Comparison of ENCODE assay signal across 8 cellular contexts in genomic region chr3:52197842-52198625, GRCh38. TPM values are rescaled to one million over a fixed set of nuclear protein-coding genes. Genes with fewer than 3 reads are reported as not detected.
DNase-seq lines count a peak whose midpoint lies in the region; ATAC-seq and TF ChIP-seq lines count a peak whose summit lies in the region.

Gene ALAS1, plus strand, starts transcription at chr3:52198160. Its CDS starts 1,082 bp downstream, at chr3:52199242.

- H3K4me3 ChIP-seq in BLaER1 (peak within 1 kb of the TSS; percentile 98), coronary artery (peak within 1 kb of the TSS; percentile 93)

- H3K9me3 Mint-ChIP-seq in activated CD4-positive, alpha-beta T cell treated with anti-CD3 and anti-CD28 coated beads, Interleukin-2, amount 10 ng/mL, durations not matched to agents 24 days and 14 days: no peaks in the 10 kb centered on the region

- H3K9me3 ChIP-seq in BLaER1: no peaks in the 10 kb centered on the region

- DNase-seq in GM19238 (ENCODE audit: insufficient read length, low spot score) (peak; percentile 97), NCI-H526 treated with DMSO at 0.1 percent for 48 hours (lab: John Stamatoyannopoulos, UW) (peak; percentile 68), coronary artery (ENCODE audit: low spot score) (peak; percentile 91), left kidney (ENCODE audit: low read depth, low spot score) (peak; percentile 98)
- DNase-seq in activated CD4-positive, alpha-beta T cell treated with anti-CD3 and anti-CD28 coated beads, Interleukin-2, amount 10 ng/mL, durations not matched to agents 24 days and 14 days: peak; percentile 99
- peak; percentile 95 to 97 for DNase-seq in stimulated activated CD4-positive, alpha-beta T cell treated with anti-CD3 and anti-CD28 coated beads, Interleukin-2, amount 100 ng/mL, for 24 hours

- H3K27ac ChIP-seq in BLaER1 (peak within 1 kb of the TSS; percentile 87), coronary artery (peak within 1 kb of the TSS; percentile 80 to 88)

- peak within 1 kb of the TSS; percentile 93 for H3K9ac ChIP-seq in BLaER1

- H3K4me3 Mint-ChIP-seq in activated CD4-positive, alpha-beta T cell treated with anti-CD3 and anti-CD28 coated beads, Interleukin-2, amount 10 ng/mL, durations not matched to agents 24 days and 14 days: peak within 1 kb of the TSS; percentile 100

- TF ChIP-seq CTCF in coronary artery (IDR thresholded peaks at IDR 0.05): no peak

- peaks cover 12% of the 10 kb centered on the region; the same call in 1 of the 2 replicates for H4K20me1 ChIP-seq in BLaER1

- peaks cover 38% of the 10 kb centered on the region for H3K4me1 ChIP-seq in BLaER1

- H3K27me3 ChIP-seq in BLaER1: no peaks in the 10 kb centered on the region

- H3K4me1 Mint-ChIP-seq in activated CD4-positive, alpha-beta T cell treated with anti-CD3 and anti-CD28 coated beads, Interleukin-2, amount 10 ng/mL, durations not matched to agents 24 days and 14 days: peaks cover 52% of the 10 kb centered on the region

- intact Hi-C loops in activated CD4-positive, alpha-beta T cell treated with anti-CD3 and anti-CD28 coated beads, Interleukin-2, amount 10 ng/mL, durations not matched to agents 24 days and 14 days (cut with micrococcal nuclease): loop anchor here (1.0 to 10.0 kb wide), 4 partner anchors 44 to 337 kb away; partner anchors contain the start of genes DUSP7, NT5DC2, POC1A and RPL29

- peak; percentile 86 for ATAC-seq in HG03439 (IDR thresholded peaks at IDR 0.05; ENCODE audit: unreplicated experiment)

- peak within 1 kb of the TSS; percentile 96 for H3K4me2 ChIP-seq in BLaER1

- H3K36me3 Mint-ChIP-seq in activated CD4-positive, alpha-beta T cell treated with anti-CD3 and anti-CD28 coated beads, Interleukin-2, amount 10 ng/mL, durations not matched to agents 24 days and 14 days (ENCODE audit: low read depth): peaks cover 37% of the 10 kb centered on the region

- peaks cover 36% of the 10 kb centered on the region for H3K36me3 ChIP-seq in BLaER1

- peak within 1 kb of the TSS; percentile 89 for H3K27ac Mint-ChIP-seq in activated CD4-positive, alpha-beta T cell treated with anti-CD3 and anti-CD28 coated beads, Interleukin-2, amount 10 ng/mL, durations not matched to agents 24 days and 14 days

- H3K27me3 Mint-ChIP-seq in activated CD4-positive, alpha-beta T cell treated with anti-CD3 and anti-CD28 coated beads, Interleukin-2, amount 10 ng/mL, durations not matched to agents 24 days and 14 days: no peaks in the 10 kb centered on the region

RNA-seq across cellular contexts. Expression of gene ALAS1, which starts in this region (rescaled TPM):
- total RNA-seq in activated CD4-positive, alpha-beta T cell treated with anti-CD3 and anti-CD28 coated beads, Interleukin-2, amount 10 ng/mL, durations not matched to agents 24 days and 14 days: 115 and 118 TPM in 2 replicates

Comparison
In these comparisons a context has a peak if more than half of its experiments do, and no peak if none do; other contexts are left out.
1. Peak in every context shown above with its lines: DNase-seq, ATAC-seq, H3K4me3 ChIP-seq and H3K27ac ChIP-seq.